17 cellular contexts compared by ENCODE assay signal in genomic region chr10:132166216-132166950, GRCh38.
"Had no signal": no experiment of that assay in that cellular context is flagged by ENCODE, and none has a peak within 500 bp of the region (broad histone marks: within the 10 kb centered on the region; RNA-seq: fewer than 3 reads in every experiment).

No MANE protein-coding gene starts in this region.

- H3K4me3 ChIP-seq: coronary artery, left ventricle myocardium inferior, SK-N-MC, suprapubic skin had no signal

- ATAC-seq: activated T-cell treated with anti-CD3 and anti-CD28 coated beads, Interleukin-2, amount 50 U/mL, for 72 hours had no signal

- FAIRE-seq: endometrium, keratinocyte had no signal

- H3K36me3 ChIP-seq: brain microvascular endothelial cell, suprapubic skin had no signal

- H3K79me2 ChIP-seq: parathyroid adenoma had no signal

- DNase-seq: activated gamma-delta T cell treated with Interleukin-2 at 50 U/mL for 16 hours; activated naive CD8-positive, alpha-beta T cell treated with anti-CD3 and anti-CD28 coated beads for 36 hours; activated T-cell treated with anti-CD3 and anti-CD28 coated beads, Interleukin-2, amount 50 U/mL, for 72 hours; amniotic stem cell; brain microvascular endothelial cell; central memory CD4-positive, alpha-beta T cell; erythroblast; foreskin melanocyte; left ventricle myocardium inferior; T1000; trophoblast cell had no signal

- H2AFZ ChIP-seq: parathyroid adenoma had no signal

- H3K9me3 ChIP-seq: left ventricle myocardium inferior, suprapubic skin had no signal

- H3K9ac ChIP-seq: parathyroid adenoma had no signal

- H3K27ac ChIP-seq: brain microvascular endothelial cell, coronary artery, left ventricle myocardium inferior, parathyroid adenoma, SK-N-MC, suprapubic skin had no signal

- H3K27me3 ChIP-seq: brain microvascular endothelial cell had no signal
